8 cellular contexts compared by ENCODE assay signal in the genomic region with DNA sequence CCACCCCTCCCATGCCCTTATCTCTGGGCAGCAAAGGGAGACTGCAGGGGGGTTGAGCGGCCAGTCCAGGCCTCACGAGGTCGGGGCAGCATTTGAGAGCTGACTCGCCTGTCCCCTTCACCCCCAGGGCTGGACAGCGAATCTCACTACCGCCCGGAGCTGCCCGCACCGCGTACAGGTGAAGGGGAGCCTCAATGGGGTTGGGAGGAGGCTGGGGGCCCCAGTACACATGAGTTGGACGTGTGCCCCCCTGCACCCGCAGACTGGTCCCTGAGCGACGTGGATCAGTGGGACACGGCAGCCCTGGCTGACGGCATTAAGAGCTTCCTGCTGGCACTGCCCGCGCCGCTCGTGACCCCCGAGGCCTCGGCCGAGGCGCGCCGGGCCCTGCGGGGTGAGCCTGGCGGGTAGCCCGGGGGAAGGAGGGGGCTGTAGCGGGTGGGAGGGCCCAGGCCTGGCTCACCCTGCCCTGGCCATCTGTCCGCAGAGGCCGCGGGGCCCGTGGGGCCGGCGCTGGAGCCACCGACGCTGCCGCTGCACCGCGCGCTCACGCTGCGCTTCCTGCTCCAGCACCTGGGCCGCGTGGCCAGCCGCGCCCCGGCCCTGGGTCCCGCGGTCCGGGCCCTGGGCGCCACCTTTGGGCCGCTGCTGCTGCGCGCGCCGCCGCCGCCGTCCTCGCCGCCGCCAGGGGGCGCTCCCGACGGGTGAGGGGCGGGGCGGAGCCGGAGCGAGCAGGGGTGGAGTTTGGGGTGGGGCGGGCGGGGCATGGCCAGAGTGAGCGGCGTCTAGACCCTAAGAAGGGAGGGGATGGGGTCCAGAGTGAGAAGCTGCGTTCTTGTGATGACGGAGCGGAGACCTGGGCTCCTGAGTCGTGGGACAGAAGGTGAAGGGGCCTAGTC. TPM values are rescaled to one million over a fixed set of nuclear protein-coding genes. Genes with fewer than 3 reads are reported as not detected.
DNase-seq lines count a peak whose midpoint lies in the region; ATAC-seq, FAIRE-seq and TF ChIP-seq lines count a peak whose summit lies in the region.

No MANE protein-coding gene starts in this region.

- no peaks in the 10 kb centered on the region for H3K9me3 Mint-ChIP-seq in activated naive CD4-positive, alpha-beta T cell treated with anti-CD3 and anti-CD28 coated beads, Interleukin-2, amount 50 U/mL, for 24 hours

- DNase-seq in AG09309 (ENCODE audit: low read depth) (no peak), SJCRH30 (peak; percentile 62 to 77), cardiac muscle cell (ENCODE audit: low read depth in 1 of 2, low spot score in 1 of 2) (peak; percentile 71 to 80), prostate gland (ENCODE audit: low spot score) (peak; percentile 51), urothelium cell line (ENCODE audit: low spot score) (peak; percentile 80)

- H3K4me1 ChIP-seq in SJCRH30 (peaks cover 14% of the 10 kb centered on the region), cardiac muscle cell (ENCODE audit: low read depth) (no peaks in the 10 kb centered on the region), prostate gland (replicated peaks) (peaks cover 14% of the 10 kb centered on the region)

- H3K27ac Mint-ChIP-seq in activated naive CD4-positive, alpha-beta T cell treated with anti-CD3 and anti-CD28 coated beads, Interleukin-2, amount 50 U/mL, for 24 hours = no peak overlapping the region

- ATAC-seq in GM18517 (IDR thresholded peaks at IDR 0.05; ENCODE audit: unreplicated experiment) = peak; percentile 51
- ATAC-seq in HG03342 (IDR thresholded peaks at IDR 0.05; ENCODE audit: unreplicated experiment) = peak; percentile 59

- peaks cover 4% of the 10 kb centered on the region for H3K36me3 Mint-ChIP-seq in activated naive CD4-positive, alpha-beta T cell treated with anti-CD3 and anti-CD28 coated beads, Interleukin-2, amount 50 U/mL, for 24 hours

- 12% methylated on average over 60 of the region's 79 CpGs for WGBS in prostate gland

- intact Hi-C loops in prostate gland (cut with DNase I) = no loop called here

- H3K27me3 ChIP-seq in SJCRH30 = no peaks in the 10 kb centered on the region
- no peaks in the 10 kb centered on the region for H3K27me3 ChIP-seq in cardiac muscle cell
- no peaks in the 10 kb centered on the region for H3K27me3 ChIP-seq in prostate gland (replicated peaks; ENCODE audit: insufficient read depth)

- H3K27me3 Mint-ChIP-seq in activated naive CD4-positive, alpha-beta T cell treated with anti-CD3 and anti-CD28 coated beads, Interleukin-2, amount 50 U/mL, for 24 hours = no peaks in the 10 kb centered on the region

- H3K4me1 Mint-ChIP-seq in activated naive CD4-positive, alpha-beta T cell treated with anti-CD3 and anti-CD28 coated beads, Interleukin-2, amount 50 U/mL, for 24 hours = peaks cover 18% of the 10 kb centered on the region

- H3K36me3 ChIP-seq in SJCRH30 = peaks cover 33% of the 10 kb centered on the region
- H3K36me3 ChIP-seq in cardiac muscle cell = peaks cover 14% of the 10 kb centered on the region
- H3K36me3 ChIP-seq in prostate gland = peaks cover 0 to 14% of the 10 kb centered on the region in 2 donors

- FAIRE-seq in urothelium cell line (lab: Jason Lieb, UNC) = no peak

- no peak overlapping the region; the same call in 1 of the 2 replicates for H3K27ac ChIP-seq in SJCRH30
- H3K27ac ChIP-seq in cardiac muscle cell = no peak overlapping the region
- peak overlapping the region; percentile 65 to 74 for H3K27ac ChIP-seq in prostate gland

- TF ChIP-seq CTCF in AG09309 (IDR thresholded peaks at IDR 0.05; ENCODE audit: control insufficient read depth, insufficient read depth, low read depth, low read length, missing control alignments) = peak; percentile 30
- peak; percentile 33 for TF ChIP-seq CTCF in cardiac muscle cell (IDR thresholded peaks at IDR 0.05; ENCODE audit: low read depth, low read length)
- peak; percentile 53 to 89 (median 74) for TF ChIP-seq CTCF in prostate gland (IDR thresholded peaks at IDR 0.05)

- H3K4me3 ChIP-seq in AG09309 (ENCODE audit: control insufficient read depth, low read depth, low read length) (no peak overlapping the region), SJCRH30 (peak overlapping the region; percentile 45), cardiac muscle cell (no peak overlapping the region), prostate gland (peak overlapping the region; percentile 22 to 34)

- TF ChIP-seq POLR2A in prostate gland (IDR thresholded peaks at IDR 0.05) = no peak

- H3K4me3 Mint-ChIP-seq in activated naive CD4-positive, alpha-beta T cell treated with anti-CD3 and anti-CD28 coated beads, Interleukin-2, amount 50 U/mL, for 24 hours = peak overlapping the region; percentile 74

- H3K9me3 ChIP-seq in SJCRH30 (replicated peaks) (no peaks in the 10 kb centered on the region), cardiac muscle cell (ENCODE audit: low read depth) (no peaks in the 10 kb centered on the region), prostate gland (no peaks in the 10 kb centered on the region)

RNA-seq across cellular contexts. Expression of gene PIK3R2, which starts 8.1 kb away (rescaled TPM):
- 35.0 and 39.0 TPM in 2 replicates for total RNA-seq in SJCRH30 (2014; rRNA removed; shearing (Covaris generic))
- total RNA-seq in cardiac muscle cell = 64.7 and 72.0 TPM in 2 replicates
- polyA plus RNA-seq in cardiac muscle cell = 48.5 and 53.8 TPM in 2 replicates
- 10 to 100 TPM; 41.3 to 71.6 TPM for total RNA-seq in prostate gland

RNA-seq across cellular contexts. Expression of gene IFI30, which starts 12.6 kb away (rescaled TPM):
- 0.67 and 1.2 TPM in 2 replicates for total RNA-seq in SJCRH30 (2014; rRNA removed; shearing (Covaris generic))
- total RNA-seq in cardiac muscle cell (0.98 and 1.4 TPM in 2 replicates), prostate gland (10 to 100 TPM; 20.9 to 22.5 TPM)
- 1.0 TPM in 1 of 2 replicates, not detected in the other for polyA plus RNA-seq in cardiac muscle cell

RNA-seq across cellular contexts. Expression of gene MPV17L2, which starts 32.0 kb away (rescaled TPM):
- total RNA-seq in SJCRH30 (2014; rRNA removed; shearing (Covaris generic)) = 31.3 and 31.7 TPM in 2 replicates
- total RNA-seq in cardiac muscle cell (38.2 and 74.5 TPM in 2 replicates), prostate gland (10 to 100 TPM in 1 of 2 donors, 1 to 10 TPM in 1; 8.5 to 21.1 TPM)
- polyA plus RNA-seq in cardiac muscle cell = 25.5 and 51.7 TPM in 2 replicates

RNA-seq across cellular contexts. Expression of gene RAB3A, which starts 42.8 kb away (rescaled TPM):
- total RNA-seq in SJCRH30 (2014; rRNA removed; shearing (Covaris generic)) = 2.3 and 2.7 TPM in 2 replicates
- total RNA-seq in cardiac muscle cell (11.3 and 13.0 TPM in 2 replicates), prostate gland (1 to 10 TPM; 2.5 to 6.0 TPM)
- polyA plus RNA-seq in cardiac muscle cell = 12.5 and 15.3 TPM in 2 replicates

Comparison
In these comparisons a context has a peak if more than half of its experiments do, and no peak if none do; other contexts are left out.
1. H3K4me3 ChIP-seq: peak in SJCRH30 (single experiment) and prostate gland (2 of 2); none in AG09309 (single experiment) and cardiac muscle cell (single experiment).
2. H3K27ac ChIP-seq: peak in prostate gland (2 of 2); none in SJCRH30 (single experiment) and cardiac muscle cell (single experiment).
3. Peak in every context shown above with its lines, with median percentiles within 50 percentile points of each other: CTCF ChIP-seq.